Comparison of ENCODE assay signal across 1 cellular context in genomic region chr5:78758169-78758839, GRCh38.
TF ChIP-seq lines count a peak whose summit lies in the region.

No MANE protein-coding gene starts in this region.

TF ChIP-seq in HepG2, 621 proteins besides CTCF, POLR2A, EP300 and RAD21 (continued from another document and continues in another):
- TF ChIP-seq HOXA3 (CRISPR knock-in tag; IDR thresholded peaks at IDR 0.05) (0 out of 2 replicates have a peak, but pooled peaks have one; percentile 13), NRL (CRISPR knock-in tag; IDR thresholded peaks at IDR 0.05; ENCODE audit: borderline replicate concordance) (no peak), ZNF18 (CRISPR knock-in tag; IDR thresholded peaks at IDR 0.05; ENCODE audit: insufficient replicate concordance) (no peak), FOXK2 (IDR thresholded peaks at IDR 0.05) (no peak), AFF4 (CRISPR knock-in tag; IDR thresholded peaks at IDR 0.05) (no peak), ZNF430 (CRISPR knock-in tag; IDR thresholded peaks at IDR 0.05) (no peak), RARA (CRISPR knock-in tag; IDR thresholded peaks at IDR 0.05) (peak; percentile 95), ZNF777 (CRISPR knock-in tag; IDR thresholded peaks at IDR 0.05) (no peak), ZNF615 (CRISPR knock-in tag; IDR thresholded peaks at IDR 0.05; ENCODE audit: borderline replicate concordance) (no peak), PAF1 (CRISPR knock-in tag; IDR thresholded peaks at IDR 0.05) (no peak), ZNF180 (CRISPR knock-in tag; IDR thresholded peaks at IDR 0.05; ENCODE audit: borderline replicate concordance, low read depth) (no peak), KDM6A (CRISPR knock-in tag; IDR thresholded peaks at IDR 0.05; ENCODE audit: low read depth) (no peak), MBD4 (IDR thresholded peaks at IDR 0.05; ENCODE audit: borderline replicate concordance, low read length) (no peak), ARID5B (CRISPR knock-in tag; IDR thresholded peaks at IDR 0.05) (peak; percentile 96), TBX2 (CRISPR knock-in tag; IDR thresholded peaks at IDR 0.05; ENCODE audit: borderline replicate concordance) (peak; percentile 74), THYN1 (CRISPR knock-in tag; IDR thresholded peaks at IDR 0.05; ENCODE audit: borderline replicate concordance, low read depth) (no peak), MXI1 (IDR thresholded peaks at IDR 0.05; ENCODE audit: borderline replicate concordance, low read depth, low read length) (no peak), MEIS2 (CRISPR knock-in tag; IDR thresholded peaks at IDR 0.05) (peak; percentile 47; the same call in 1 of the 2 replicates), ATF6 (CRISPR knock-in tag; conservative IDR thresholded peaks at IDR 0.05) (no peak), ZNF776 (CRISPR knock-in tag; IDR thresholded peaks at IDR 0.05) (no peak), ZNF678 (CRISPR knock-in tag; IDR thresholded peaks at IDR 0.05) (no peak), IRF1 (CRISPR knock-in tag; IDR thresholded peaks at IDR 0.05; ENCODE audit: low read depth) (no peak), RXRB (CRISPR knock-in tag; IDR thresholded peaks at IDR 0.05; ENCODE audit: borderline replicate concordance) (peak; percentile 88), RORA (CRISPR knock-in tag; IDR thresholded peaks at IDR 0.05) (no peak), ZNF362 (CRISPR knock-in tag; IDR thresholded peaks at IDR 0.05; ENCODE audit: borderline replicate concordance) (peak; percentile 78), PHF20 (CRISPR knock-in tag; IDR thresholded peaks at IDR 0.05) (no peak), ZBTB8A (CRISPR knock-in tag; IDR thresholded peaks at IDR 0.05; ENCODE audit: borderline replicate concordance, low read depth) (no peak), ZNF800 (CRISPR knock-in tag; IDR thresholded peaks at IDR 0.05) (no peak), ZNF784 (CRISPR knock-in tag; IDR thresholded peaks at IDR 0.05; ENCODE audit: borderline replicate concordance) (no peak), ZNF143 (CRISPR knock-in tag; IDR thresholded peaks at IDR 0.05) (no peak), ZNF550 (CRISPR knock-in tag; IDR thresholded peaks at IDR 0.05; ENCODE audit: borderline replicate concordance) (no peak), SKIL (CRISPR knock-in tag; IDR thresholded peaks at IDR 0.05; ENCODE audit: borderline replicate concordance) (0 out of 2 replicates have a peak, but pooled peaks have one; percentile 19), HNF4G (IDR thresholded peaks at IDR 0.05; ENCODE audit: borderline replicate concordance, low read depth, low read length) (peak; percentile 69), HNF4G (CRISPR knock-in tag; IDR thresholded peaks at IDR 0.05; ENCODE audit: borderline replicate concordance, low read depth) (peak; percentile 51; the same call in 1 of the 2 replicates), REL (CRISPR knock-in tag; conservative IDR thresholded peaks at IDR 0.05) (no peak), TIGD3 (CRISPR knock-in tag; IDR thresholded peaks at IDR 0.05; ENCODE audit: borderline replicate concordance) (no peak), CENPBD1 (CRISPR knock-in tag; IDR thresholded peaks at IDR 0.05; ENCODE audit: borderline replicate concordance, low read depth) (no peak), ZNF446 (CRISPR knock-in tag; IDR thresholded peaks at IDR 0.05) (no peak)
